In genomic region chr22:46293591-46294260, GRCh38 we compare ENCODE assay signal across 11 cellular contexts. TPM values are rescaled to one million over a fixed set of nuclear protein-coding genes. Genes with fewer than 3 reads are reported as not detected.
DNase-seq lines count a peak whose midpoint lies in the region; ATAC-seq and TF ChIP-seq lines count a peak whose summit lies in the region.
"Had no signal": no experiment of that assay in that cellular context is flagged by ENCODE, and none has a peak within 500 bp of the region (broad histone marks: within the 10 kb centered on the region; RNA-seq: fewer than 3 reads in every experiment).

No MANE protein-coding gene starts in this region.

- H3K79me2 ChIP-seq in MM.1S (ENCODE audit: low read length), result peaks cover 31% of the 10 kb centered on the region

- H3K27me3 Mint-ChIP-seq in CD14-positive monocyte (ENCODE audit: low read depth in 3 of 3) (peaks cover 0 to 1% (median 1%) of the 10 kb centered on the region in 3 donors), endothelial cell (ENCODE audit: unreplicated experiment) (peaks cover 9% of the 10 kb centered on the region)
- no peaks in the 10 kb centered on the region for H3K27me3 Mint-ChIP-seq in natural killer cell treated with Interleukin-12 subunit alpha and Interleukin-12 subunit beta and Interleukin-15 and Interleukin-18, amount 100 ng/mL, for 72 hours

- H3K36me3 Mint-ChIP-seq in CD14-positive monocyte (peaks cover 26 to 37% of the 10 kb centered on the region in 2 donors), endothelial cell (ENCODE audit: low read depth, unreplicated experiment) (peaks cover 18% of the 10 kb centered on the region)
- H3K36me3 Mint-ChIP-seq in natural killer cell treated with Interleukin-12 subunit alpha and Interleukin-12 subunit beta and Interleukin-15 and Interleukin-18, amount 100 ng/mL, for 72 hours, result peaks cover 14% of the 10 kb centered on the region

- no peaks in the 10 kb centered on the region for H3K27me3 ChIP-seq in MM.1S (replicated peaks; ENCODE audit: insufficient read depth, low read length)

- peak overlapping the region in 1 of 2 donors; percentile 4 for H3K4me3 Mint-ChIP-seq in CD14-positive monocyte
- H3K4me3 Mint-ChIP-seq in natural killer cell treated with Interleukin-12 subunit alpha and Interleukin-12 subunit beta and Interleukin-15 and Interleukin-18, amount 100 ng/mL, for 72 hours, result peak overlapping the region; percentile 15
- H3K4me3 Mint-ChIP-seq in endothelial cell (ENCODE audit: unreplicated experiment), result no peak overlapping the region
- H3K4me3 Mint-ChIP-seq: T-cell had no signal

- H3F3A ChIP-seq in MM.1S (ENCODE audit: insufficient read depth, low read length), result peaks cover 40% of the 10 kb centered on the region

- H3K9me2 ChIP-seq in MM.1S (replicated peaks; ENCODE audit: insufficient read depth, low read length), result no peaks in the 10 kb centered on the region

- H3K27ac ChIP-seq in MM.1S (ENCODE audit: low read length) (peak overlapping the region; percentile 82), cingulate gyrus (ENCODE audit: low read depth, low read length) (peak overlapping the region; percentile 69)

- DNase-seq in CD14-positive monocyte (ENCODE audit: low spot score) (peak; percentile 68), MM.1S (peak; percentile 85), endothelial cell (ENCODE audit: low spot score) (no peak), NCI-H748 (lab: John Stamatoyannopoulos, UW; ENCODE audit: unreplicated experiment) (no peak), NCI-H774 (lab: John Stamatoyannopoulos, UW) (no peak), NCI-H2107 (lab: John Stamatoyannopoulos, UW) (no peak)
- DNase-seq in natural killer cell treated with Interleukin-12 subunit alpha and Interleukin-12 subunit beta and Interleukin-15 and Interleukin-18, amount 100 ng/mL, for 72 hours (ENCODE audit: low spot score), result no peak

- peak overlapping the region; percentile 59 for H2AFZ ChIP-seq in MM.1S (ENCODE audit: low read length)

- ATAC-seq in natural killer cell treated with Interleukin-12 subunit alpha and Interleukin-12 subunit beta and Interleukin-15 and Interleukin-18, amount 100 ng/mL, for 72 hours, result no peak
- ATAC-seq: left colon, T-cell had no signal

- peaks cover 5 to 11% (median 8%) of the 10 kb centered on the region in 7 donors for H3K9me3 Mint-ChIP-seq in CD14-positive monocyte
- H3K9me3 Mint-ChIP-seq in natural killer cell treated with Interleukin-12 subunit alpha and Interleukin-12 subunit beta and Interleukin-15 and Interleukin-18, amount 100 ng/mL, for 72 hours, result no peaks in the 10 kb centered on the region
- no peaks in the 10 kb centered on the region for H3K9me3 Mint-ChIP-seq in endothelial cell (ENCODE audit: unreplicated experiment)
- H3K9me3 Mint-ChIP-seq: brain, T-cell had no signal

- intact Hi-C loops in CD14-positive monocyte (cut with micrococcal nuclease), result loop anchor here (5.0 to 10.0 kb wide), 3 partner anchors 171 to 299 kb away; no protein-coding TSS in a partner anchor

- peak overlapping the region; percentile 73 for H3K4me2 ChIP-seq in MM.1S (ENCODE audit: low read depth, low read length)

- H3K4me1 Mint-ChIP-seq in CD14-positive monocyte, result peaks cover 48% of the 10 kb centered on the region
- peaks cover 63 to 68% of the 10 kb centered on the region in 2 donors for H3K4me1 Mint-ChIP-seq in natural killer cell treated with Interleukin-12 subunit alpha and Interleukin-12 subunit beta and Interleukin-15 and Interleukin-18, amount 100 ng/mL, for 72 hours (ENCODE audit: low read depth in 2 of 2)
- H3K4me1 Mint-ChIP-seq in endothelial cell (ENCODE audit: unreplicated experiment), result peaks cover 9% of the 10 kb centered on the region

- H3K9me3 ChIP-seq in MM.1S (replicated peaks; ENCODE audit: insufficient read depth, low read length), result no peaks in the 10 kb centered on the region

- H3K9ac ChIP-seq in MM.1S (ENCODE audit: low read length), result peak overlapping the region; percentile 60

- H3K4me3 ChIP-seq in MM.1S (ENCODE audit: low read length), result peak overlapping the region; percentile 12

- H3K27ac Mint-ChIP-seq in CD14-positive monocyte (peak overlapping the region in 6 of 7 donors; percentile 41 to 70 (median 58)), endothelial cell (ENCODE audit: unreplicated experiment) (no peak overlapping the region)
- H3K27ac Mint-ChIP-seq in natural killer cell treated with Interleukin-12 subunit alpha and Interleukin-12 subunit beta and Interleukin-15 and Interleukin-18, amount 100 ng/mL, for 72 hours, result peak overlapping the region; percentile 85 to 90

- no peaks in the 10 kb centered on the region for H4K20me1 ChIP-seq in MM.1S (ENCODE audit: insufficient read depth, low read length)

- peaks cover 43% of the 10 kb centered on the region for H3K4me1 ChIP-seq in MM.1S (ENCODE audit: low read length)

- no peaks in the 10 kb centered on the region for H3K36me3 ChIP-seq in MM.1S (replicated peaks; ENCODE audit: insufficient read depth, low read length)

- TF ChIP-seq CTCF in CD14-positive monocyte (IDR thresholded peaks at IDR 0.05) (no peak), MM.1S (IDR thresholded peaks at IDR 0.05; ENCODE audit: low read length) (peak; percentile 19; the same call in 1 of the 2 replicates), endothelial cell (IDR thresholded peaks at IDR 0.05; ENCODE audit: unreplicated experiment) (no peak)

RNA-seq across cellular contexts. Expression of gene GTSE1, which starts 2.9 kb away (rescaled TPM):
- polyA plus RNA-seq in CD14-positive monocyte, result not detected
- 10 to 100 TPM; 34.6 to 90.2 TPM for total RNA-seq in natural killer cell treated with Interleukin-12 subunit alpha and Interleukin-12 subunit beta and Interleukin-15 and Interleukin-18, amount 100 ng/mL, for 72 hours
- total RNA-seq in endothelial cell (ENCODE audit: unreplicated experiment), result 8.2 TPM

RNA-seq across cellular contexts. Expression of gene TTC38, which starts 25.9 kb away (rescaled TPM):
- 10 to 100 TPM; 14.7 to 17.0 TPM for polyA plus RNA-seq in CD14-positive monocyte
- total RNA-seq in natural killer cell treated with Interleukin-12 subunit alpha and Interleukin-12 subunit beta and Interleukin-15 and Interleukin-18, amount 100 ng/mL, for 72 hours, result 10 to 100 TPM; 63.7 to 64.2 TPM
- 24.6 TPM for total RNA-seq in endothelial cell (ENCODE audit: unreplicated experiment)

RNA-seq across cellular contexts. Expression of gene PKDREJ, which starts 30.6 kb away (rescaled TPM):
- polyA plus RNA-seq in CD14-positive monocyte, result not detected
- total RNA-seq in natural killer cell treated with Interleukin-12 subunit alpha and Interleukin-12 subunit beta and Interleukin-15 and Interleukin-18, amount 100 ng/mL, for 72 hours, result under 1 TPM in 1 of 2 donors, not detected in 1; 0.07 TPM
- not detected for total RNA-seq in endothelial cell (ENCODE audit: unreplicated experiment)
- total RNA-seq: T-cell had no signal

RNA-seq across cellular contexts. Expression of gene TRMU, which starts 41.8 kb away (rescaled TPM):
- 1 to 10 TPM; 4.7 to 5.6 TPM for polyA plus RNA-seq in CD14-positive monocyte
- 100 to 1,000 TPM in 1 of 2 donors, 10 to 100 TPM in 1; 72.7 to 135 TPM for total RNA-seq in natural killer cell treated with Interleukin-12 subunit alpha and Interleukin-12 subunit beta and Interleukin-15 and Interleukin-18, amount 100 ng/mL, for 72 hours
- 41.5 TPM for total RNA-seq in endothelial cell (ENCODE audit: unreplicated experiment)

RNA-seq across cellular contexts. Expression of gene CDPF1, which starts 43.6 kb away (rescaled TPM):
- 1 to 10 TPM; 8.3 TPM for polyA plus RNA-seq in CD14-positive monocyte
- 10 to 100 TPM in 1 of 2 donors, 1 to 10 TPM in 1; 8.2 to 10.7 TPM for total RNA-seq in natural killer cell treated with Interleukin-12 subunit alpha and Interleukin-12 subunit beta and Interleukin-15 and Interleukin-18, amount 100 ng/mL, for 72 hours
- 8.5 TPM for total RNA-seq in endothelial cell (ENCODE audit: unreplicated experiment)

Comparison
In these comparisons a context has a peak if more than half of its experiments do, and no peak if none do; other contexts are left out.
1. DNase-seq: peak in CD14-positive monocyte (single experiment) and MM.1S (single experiment); none in natural killer cell treated with Interleukin-12 subunit alpha and Interleukin-12 subunit beta and Interleukin-15 and Interleukin-18, amount 100 ng/mL, for 72 hours (single experiment), endothelial cell (single experiment), NCI-H748 (single experiment), NCI-H774 (single experiment) and NCI-H2107 (single experiment).